Comparison of ENCODE assay signal across 8 cellular contexts in the genomic region with DNA sequence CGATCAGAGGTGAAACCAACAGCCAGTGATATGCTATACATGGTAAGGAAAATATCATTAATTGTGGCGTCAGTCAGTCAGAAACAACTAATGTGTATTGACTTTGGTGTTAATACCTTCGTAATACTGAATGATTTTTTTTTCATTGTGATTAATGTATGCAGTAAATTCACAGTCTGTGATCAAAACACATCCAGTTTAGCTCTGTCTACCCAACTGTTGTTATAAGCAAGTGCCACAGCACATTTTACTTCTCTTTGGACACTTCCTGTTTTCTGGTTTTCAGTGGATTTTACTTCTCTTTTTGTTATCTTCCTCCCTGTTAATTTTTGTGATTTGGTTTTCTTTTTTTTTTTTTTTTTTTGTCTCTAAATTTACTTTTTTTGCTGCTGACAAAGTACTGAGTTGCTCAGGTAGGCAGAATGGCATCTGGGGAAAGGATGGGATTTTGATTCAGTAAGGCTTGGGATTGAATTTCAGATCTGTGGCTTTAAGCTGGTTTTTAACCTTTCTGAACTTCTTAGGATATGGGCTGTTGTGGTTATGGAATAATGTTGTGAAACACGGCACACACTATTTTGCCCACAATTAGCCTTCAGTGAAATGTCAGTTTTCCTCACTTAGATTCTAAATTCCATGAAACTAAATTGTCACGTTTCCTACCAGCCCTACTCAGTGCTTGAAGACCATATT. TPM values are rescaled to one million over a fixed set of nuclear protein-coding genes. Genes with fewer than 3 reads are reported as not detected.
DNase-seq lines count a peak whose midpoint lies in the region; ATAC-seq, FAIRE-seq and TF ChIP-seq lines count a peak whose summit lies in the region.

No MANE protein-coding gene starts in this region.

- H3K4me1 ChIP-seq in keratinocyte (ENCODE audit: control insufficient read depth, extremely low read depth, insufficient read depth, low read length) (peaks cover 9% of the 10 kb centered on the region), thoracic aorta (ENCODE audit: control insufficient read depth in 1 of 2, low read depth in 2 of 2) (peaks cover 27 to 45% of the 10 kb centered on the region in 2 donors)

- ATAC-seq in GM19395 (IDR thresholded peaks at IDR 0.05; ENCODE audit: unreplicated experiment), result peak; percentile 26
- ATAC-seq in HG03457 (IDR thresholded peaks at IDR 0.05; ENCODE audit: unreplicated experiment), result peak; percentile 7
- no peak for ATAC-seq in thoracic aorta (ENCODE audit: insufficient number of reproducible peaks, low FRiP score, low read depth)

- H2AFZ ChIP-seq in keratinocyte (ENCODE audit: control insufficient read depth, low read length), result no peak overlapping the region

- peaks cover 1% of the 10 kb centered on the region for H3K27me3 Mint-ChIP-seq in activated CD4-positive, alpha-beta memory T cell treated with anti-CD3 and anti-CD28 coated beads for 36 hours

- no peak overlapping the region for H3K9ac ChIP-seq in keratinocyte (ENCODE audit: control insufficient read depth, extremely low read depth, insufficient read depth, low read length)

- POLR2A ChIA-PET in AG04450 (lab: Yijun Ruan, JAX), result interaction anchor here (0.6 to 1.8 kb wide), 8 partner anchors 8 to 551 kb away, joined by 3 to 14 read pairs (median 4); a partner anchor contains a TSS
- POLR2A ChIA-PET in activated CD4-positive, alpha-beta memory T cell treated with anti-CD3 and anti-CD28 coated beads for 36 hours (lab: Charles Lee), result interaction anchor here (0.6 to 3.2 kb wide), 6 partner anchors 8 to 677 kb away, joined by 3 to 10 read pairs (median 4); a partner anchor contains a TSS

- peak overlapping the region; percentile 89 for H3K4me3 Mint-ChIP-seq in activated CD4-positive, alpha-beta memory T cell treated with anti-CD3 and anti-CD28 coated beads for 36 hours

- H3K27ac ChIP-seq in AG04450 (ENCODE audit: low read depth, low read length) (peak overlapping the region; percentile 89), keratinocyte (ENCODE audit: control insufficient read depth, insufficient read depth, low read length) (no peak overlapping the region), thoracic aorta (peak overlapping the region; percentile 88 to 89)

- peak overlapping the region; percentile 88 for H3K27ac Mint-ChIP-seq in activated CD4-positive, alpha-beta memory T cell treated with anti-CD3 and anti-CD28 coated beads for 36 hours

- DNase-seq in AG04450 (ENCODE audit: low read depth, low spot score) (no peak), keratinocyte (ENCODE audit: low read depth, low spot score) (no peak), thoracic aorta (ENCODE audit: low spot score) (no peak), NCI-H2196 (lab: John Stamatoyannopoulos, UW; ENCODE audit: unreplicated experiment) (no peak), NCI-H774 (lab: John Stamatoyannopoulos, UW) (no peak)
- no peak for DNase-seq in activated CD4-positive, alpha-beta memory T cell treated with anti-CD3 and anti-CD28 coated beads for 36 hours

- dilution Hi-C loops in keratinocyte (cut with MboI; ENCODE audit: extremely low pct_ligation_motif_present, low sequenced_read_pairs), result no loop called here

- H3K9me1 ChIP-seq in keratinocyte (ENCODE audit: control insufficient read depth, extremely low read depth, insufficient read depth, low read length), result no peaks in the 10 kb centered on the region

- H3K36me3 ChIP-seq in keratinocyte (ENCODE audit: control insufficient read depth in 2 of 2, extremely low read depth in 1 of 2, insufficient read depth in 2 of 2, low read length in 2 of 2) (no peaks in the 10 kb centered on the region), thoracic aorta (no peaks in the 10 kb centered on the region)

- H4K20me1 ChIP-seq in keratinocyte (ENCODE audit: control insufficient read depth, extremely low read depth, insufficient read depth, low read length), result no peaks in the 10 kb centered on the region

- peaks cover 3% of the 10 kb centered on the region for H3K36me3 Mint-ChIP-seq in activated CD4-positive, alpha-beta memory T cell treated with anti-CD3 and anti-CD28 coated beads for 36 hours

- FAIRE-seq in keratinocyte (lab: Jason Lieb, UNC), result no peak

- CTCF ChIA-PET in AG04450 (lab: Charles Lee), result interaction anchor here (0.6 to 1.2 kb wide), 2 partner anchors 90 kb away, joined by 3 to 4 read pairs; no protein-coding TSS in a partner anchor
- CTCF ChIA-PET in activated CD4-positive, alpha-beta memory T cell treated with anti-CD3 and anti-CD28 coated beads for 36 hours (lab: Charles Lee), result interaction anchor here (0.7 to 3.1 kb wide), 4 partner anchors 24 to 147 kb away, joined by 3 to 22 read pairs (median 8); a partner anchor contains a TSS

- H3K27me3 ChIP-seq in AG04450 (ENCODE audit: control insufficient read depth, insufficient read depth, low read length), result no peaks in the 10 kb centered on the region
- H3K27me3 ChIP-seq in keratinocyte (ENCODE audit: control insufficient read depth, extremely low read depth, insufficient read depth, low read length), result no peaks in the 10 kb centered on the region
- H3K27me3 ChIP-seq in thoracic aorta (replicated peaks; ENCODE audit: insufficient read depth), result no peaks in the 10 kb centered on the region

- no peak for TF ChIP-seq CTCF in AG04450 (IDR thresholded peaks at IDR 0.05; ENCODE audit: low read depth, low read length)
- no peak for TF ChIP-seq CTCF in keratinocyte (optimal IDR thresholded peaks at IDR 0.05 in 1 of 3, IDR thresholded peaks at IDR 0.05 in 1 of 3, conservative IDR thresholded peaks at IDR 0.05 in 1 of 3; ENCODE audit: extremely low read depth in 1 of 3, insufficient read depth in 2 of 3, low read length in 3 of 3)
- TF ChIP-seq CTCF in thoracic aorta (IDR thresholded peaks at IDR 0.05), result no peak

- peaks cover 86% of the 10 kb centered on the region for H3K4me1 Mint-ChIP-seq in activated CD4-positive, alpha-beta memory T cell treated with anti-CD3 and anti-CD28 coated beads for 36 hours (ENCODE audit: low read depth)

- no peaks in the 10 kb centered on the region for H3K79me2 ChIP-seq in keratinocyte (ENCODE audit: control insufficient read depth, insufficient read depth, low read length)

- intact Hi-C loops in activated CD4-positive, alpha-beta memory T cell treated with anti-CD3 and anti-CD28 coated beads for 36 hours (cut with micrococcal nuclease), result loop anchor here (2.0 to 10.0 kb wide), 5 partner anchors 44 to 1078 kb away; a partner anchor contains a TSS

- H3K4me2 ChIP-seq in keratinocyte (ENCODE audit: control insufficient read depth, extremely low read depth, insufficient read depth, low read depth, low read length), result peak overlapping the region; percentile 64

- H3K4me3 ChIP-seq in AG04450 (ENCODE audit: low read depth, low read length) (peak overlapping the region; percentile 73), keratinocyte (ENCODE audit: control insufficient read depth in 2 of 3, extremely low read depth in 1 of 3, insufficient read depth in 2 of 3, low read depth in 1 of 3, low read length in 3 of 3) (peak overlapping the region in 2 of 3 experiments; percentile 1 to 23), thoracic aorta (peak overlapping the region; percentile 77)

- no peaks in the 10 kb centered on the region for H3K9me3 Mint-ChIP-seq in activated CD4-positive, alpha-beta memory T cell treated with anti-CD3 and anti-CD28 coated beads for 36 hours

- H3K9me3 ChIP-seq in AG04450 (ENCODE audit: control insufficient read depth, insufficient read depth, low read length) (no peaks in the 10 kb centered on the region), keratinocyte (ENCODE audit: control insufficient read depth, low read depth, low read length) (no peaks in the 10 kb centered on the region), thoracic aorta (no peaks in the 10 kb centered on the region)

RNA-seq across cellular contexts. Expression of a gene that starts 0.6 kb away (rescaled TPM):
- polyA plus RNA-seq in AG04450 (2011; rRNA removed) (299 and 335 TPM in 2 replicates), keratinocyte (6.3 to 18.1 TPM (median 10.2 TPM) in 3 replicates)
- 219 and 237 TPM in 2 replicates for polyA minus RNA-seq in AG04450 (2011; rRNA and poly(A)+ RNA removed)
- total RNA-seq in activated CD4-positive, alpha-beta memory T cell treated with anti-CD3 and anti-CD28 coated beads for 36 hours, result 1 to 10 TPM; 5.8 to 6.8 TPM
- polyA plus RNA-seq in keratinocyte (2011; ENCODE audit: low read depth), result not detected
- 8.3 and 12.6 TPM in 2 replicates for polyA plus RNA-seq in keratinocyte (2011; cell fraction: cytosol; rRNA removed)
- polyA plus RNA-seq in keratinocyte (2011; cell fraction: nucleus; rRNA removed), result 17.7 and 22.7 TPM in 2 replicates
- 0.48 and 4.4 TPM in 2 replicates for polyA plus RNA-seq in keratinocyte (2012; ENCODE audit: low replicate concordance)
- polyA minus RNA-seq in keratinocyte, result 5.9 to 21.3 TPM (median 8.7 TPM) in 3 replicates
- polyA minus RNA-seq in keratinocyte (2011; cell fraction: cytosol; rRNA and poly(A)+ RNA removed), result 9.6 TPM
- 5.4 and 16.2 TPM in 2 replicates for polyA minus RNA-seq in keratinocyte (2011; cell fraction: nucleus; rRNA and poly(A)+ RNA removed)
- 100 to 1,000 TPM in 1 of 2 donors, 10 to 100 TPM in 1; 66.9 to 103 TPM for total RNA-seq in thoracic aorta

RNA-seq across cellular contexts. Expression of a gene that starts 30.2 kb away (rescaled TPM):
- 37.8 and 64.4 TPM in 2 replicates for polyA plus RNA-seq in AG04450 (2011; rRNA removed)
- polyA minus RNA-seq in AG04450 (2011; rRNA and poly(A)+ RNA removed), result 16.0 and 31.3 TPM in 2 replicates
- total RNA-seq in activated CD4-positive, alpha-beta memory T cell treated with anti-CD3 and anti-CD28 coated beads for 36 hours, result 100 to 1,000 TPM in 1 of 2 experiments, 10 to 100 TPM in 1; 96.6 to 106 TPM
- 32.7 to 74.7 TPM (median 58.3 TPM) in 3 replicates for polyA plus RNA-seq in keratinocyte
- 218 TPM for polyA plus RNA-seq in keratinocyte (2011; ENCODE audit: low read depth)
- 29.9 and 52.2 TPM in 2 replicates for polyA plus RNA-seq in keratinocyte (2011; cell fraction: cytosol; rRNA removed)
- polyA plus RNA-seq in keratinocyte (2011; cell fraction: nucleus; rRNA removed), result 45.6 and 76.9 TPM in 2 replicates
- polyA plus RNA-seq in keratinocyte (2012; ENCODE audit: low replicate concordance), result 41.1 and 54.2 TPM in 2 replicates
- 6.0 to 55.3 TPM (median 14.1 TPM) in 3 replicates for polyA minus RNA-seq in keratinocyte
- 10.2 TPM for polyA minus RNA-seq in keratinocyte (2011; cell fraction: cytosol; rRNA and poly(A)+ RNA removed)
- polyA minus RNA-seq in keratinocyte (2011; cell fraction: nucleus; rRNA and poly(A)+ RNA removed), result 19.8 and 51.6 TPM in 2 replicates
- total RNA-seq in thoracic aorta, result 10 to 100 TPM; 30.6 to 46.8 TPM

Comparison
In these comparisons a context has a peak if more than half of its experiments do, and no peak if none do; other contexts are left out.
1. H3K4me3 ChIP-seq: peak in every context shown above with its lines; median percentile 77 in thoracic aorta; 73 in AG04450; 12 in keratinocyte.
2. RNA of a gene that starts 0.6 kb away (total RNA-seq): 66.9 to 103 TPM in thoracic aorta; 5.8 to 6.8 TPM in activated CD4-positive, alpha-beta memory T cell treated with anti-CD3 and anti-CD28 coated beads for 36 hours; every median in the first group is over 4 times any median in the second.